In the genomic region with DNA sequence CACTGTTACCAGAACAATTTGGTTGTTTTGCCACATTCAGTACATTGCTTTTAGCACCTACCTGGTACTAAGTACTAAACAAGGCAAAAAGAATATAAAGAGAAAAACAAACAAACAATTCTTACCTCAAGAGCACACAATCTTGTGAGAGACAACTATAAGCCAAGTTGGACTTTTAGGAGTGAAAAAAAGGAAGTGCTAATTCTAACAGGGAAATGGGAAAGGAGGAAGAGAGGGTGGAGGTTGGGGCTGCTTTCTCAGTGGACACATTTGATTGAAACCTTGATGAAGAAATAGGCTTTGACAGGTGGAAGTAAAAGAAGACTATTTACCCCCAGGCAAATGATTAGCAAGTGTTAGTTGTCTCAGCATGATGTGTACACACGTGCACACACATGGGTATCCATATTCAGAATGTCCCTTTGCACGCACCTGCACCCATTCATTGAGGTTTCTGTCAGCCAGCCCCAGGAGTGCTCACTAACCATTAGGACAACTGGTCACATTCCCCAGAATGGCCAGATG, we compare ENCODE assay signal across 1 cellular context.
TF ChIP-seq lines count a peak whose summit lies in the region.

No MANE protein-coding gene starts in this region.

TF ChIP-seq in IMR-90, 13 proteins besides CTCF, POLR2A, EP300 and RAD21 (continued from another document):
- TF ChIP-seq ELK1 (IDR thresholded peaks at IDR 0.05; ENCODE audit: borderline replicate concordance, low read depth, low read length) (no peak), NFE2L2 (IDR thresholded peaks at IDR 0.05; ENCODE audit: low read depth, low read length) (no peak), MXI1 (IDR thresholded peaks at IDR 0.05; ENCODE audit: borderline replicate concordance, low read depth, low read length) (no peak), RCOR1 (IDR thresholded peaks at IDR 0.05; ENCODE audit: insufficient replicate concordance, low read length) (no peak), RFX5 (IDR thresholded peaks at IDR 0.05; ENCODE audit: low read depth, low read length) (no peak), CHD1 (IDR thresholded peaks at IDR 0.05; ENCODE audit: low read depth, low read length) (no peak), FOS (IDR thresholded peaks at IDR 0.05; ENCODE audit: low read depth, low read length) (no peak), SMC3 (IDR thresholded peaks at IDR 0.05; ENCODE audit: low read depth, low read length) (no peak), MAZ (IDR thresholded peaks at IDR 0.05; ENCODE audit: borderline replicate concordance, low read depth, low read length) (no peak)
- TF ChIP-seq, protein P1, sequence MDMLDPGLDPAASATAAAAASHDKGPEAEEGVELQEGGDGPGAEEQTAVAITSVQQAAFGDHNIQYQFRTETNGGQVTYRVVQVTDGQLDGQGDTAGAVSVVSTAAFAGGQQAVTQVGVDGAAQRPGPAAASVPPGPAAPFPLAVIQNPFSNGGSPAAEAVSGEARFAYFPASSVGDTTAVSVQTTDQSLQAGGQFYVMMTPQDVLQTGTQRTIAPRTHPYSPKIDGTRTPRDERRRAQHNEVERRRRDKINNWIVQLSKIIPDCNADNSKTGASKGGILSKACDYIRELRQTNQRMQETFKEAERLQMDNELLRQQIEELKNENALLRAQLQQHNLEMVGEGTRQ (IDR thresholded peaks at IDR 0.05; ENCODE audit: low read depth, low read length), result no peak
